Comparison of ENCODE assay signal across 13 cellular contexts in the genomic region with DNA sequence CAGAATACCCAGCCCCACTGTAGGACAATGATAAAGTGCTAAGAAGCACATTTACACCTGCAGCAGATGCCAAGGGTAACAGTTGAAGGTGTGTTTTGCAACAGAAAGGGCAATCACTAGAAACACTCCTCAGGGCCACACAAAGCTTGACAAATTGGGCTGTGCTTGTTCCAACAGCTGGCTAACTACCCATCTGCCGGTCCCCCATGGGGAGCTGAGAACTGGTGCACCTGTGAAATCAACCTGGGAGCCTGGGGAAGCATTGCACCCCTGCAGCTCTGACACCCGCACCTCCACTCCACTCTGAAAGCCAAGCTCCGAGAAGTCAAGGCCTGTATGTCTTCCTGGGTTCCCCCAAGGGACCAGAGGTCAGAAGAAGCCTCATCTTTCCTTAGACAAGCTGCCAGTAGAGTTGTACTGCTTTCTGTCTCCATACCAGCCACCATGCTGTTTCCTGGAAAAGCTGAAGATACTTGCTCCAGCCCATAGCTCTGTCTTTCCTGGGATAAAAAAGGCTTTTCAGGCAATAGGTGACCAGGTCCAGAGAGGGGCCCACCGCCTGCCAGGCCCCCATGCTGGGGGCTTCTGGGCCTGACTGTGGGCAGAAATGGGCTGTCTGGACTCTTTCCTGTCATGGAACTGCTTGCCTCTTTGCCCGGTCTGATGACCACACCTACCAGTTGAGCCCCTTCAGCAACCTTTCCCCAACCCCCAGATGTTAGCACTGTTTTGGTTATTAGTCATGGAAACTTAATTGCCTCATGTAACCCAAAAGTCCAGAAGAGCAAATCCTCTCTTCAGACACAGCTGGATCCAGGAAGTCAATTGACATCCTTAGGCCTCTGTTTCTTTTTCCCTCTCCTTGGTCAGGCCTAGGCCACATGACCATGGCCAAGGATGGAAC.
DNase-seq lines count a peak whose midpoint lies in the region; ATAC-seq lines count a peak whose summit lies in the region.
"Had no signal": no experiment of that assay in that cellular context is flagged by ENCODE, and none has a peak within 500 bp of the region (broad histone marks: within the 10 kb centered on the region; RNA-seq: fewer than 3 reads in every experiment).

No MANE protein-coding gene starts in this region.

- no peak overlapping the region for H3K27ac Mint-ChIP-seq in natural killer cell treated with Interleukin-12 subunit alpha and Interleukin-12 subunit beta and Interleukin-15 and Interleukin-18, amount 100 ng/mL, for 72 hours
- H3K27ac Mint-ChIP-seq: activated B cell treated with CpG ODN at 0.5 μM for 24 hours; activated T-cell treated with anti-CD3 and anti-CD28 coated beads, Interleukin-2, amount 50 U/mL, for 24 hours had no signal

- H3K4me3 Mint-ChIP-seq in natural killer cell treated with Interleukin-12 subunit alpha and Interleukin-12 subunit beta and Interleukin-15 and Interleukin-18, amount 100 ng/mL, for 72 hours, result no peak overlapping the region
- H3K4me3 Mint-ChIP-seq: activated B cell treated with CpG ODN at 0.5 μM for 24 hours; activated T-cell treated with anti-CD3 and anti-CD28 coated beads, Interleukin-2, amount 50 U/mL, for 24 hours had no signal

- no peaks in the 10 kb centered on the region for H3K36me3 Mint-ChIP-seq in natural killer cell treated with Interleukin-12 subunit alpha and Interleukin-12 subunit beta and Interleukin-15 and Interleukin-18, amount 100 ng/mL, for 72 hours

- H3K4me3 ChIP-seq in skeletal muscle cell (ENCODE audit: low read depth, low read length), result no peak overlapping the region
- H3K4me3 ChIP-seq: thoracic aorta had no signal

- no peaks in the 10 kb centered on the region for H3K27me3 Mint-ChIP-seq in natural killer cell treated with Interleukin-12 subunit alpha and Interleukin-12 subunit beta and Interleukin-15 and Interleukin-18, amount 100 ng/mL, for 72 hours
- H3K27me3 Mint-ChIP-seq: activated B cell treated with CpG ODN at 0.5 μM for 24 hours; activated T-cell treated with anti-CD3 and anti-CD28 coated beads, Interleukin-2, amount 50 U/mL, for 24 hours had no signal

- no peaks in the 10 kb centered on the region for H3K9me3 Mint-ChIP-seq in natural killer cell treated with Interleukin-12 subunit alpha and Interleukin-12 subunit beta and Interleukin-15 and Interleukin-18, amount 100 ng/mL, for 72 hours
- H3K9me3 Mint-ChIP-seq: activated B cell treated with CpG ODN at 0.5 μM for 24 hours; activated T-cell treated with anti-CD3 and anti-CD28 coated beads, Interleukin-2, amount 50 U/mL, for 24 hours had no signal

- peak; percentile 54 for ATAC-seq in HG02610 (IDR thresholded peaks at IDR 0.05; ENCODE audit: unreplicated experiment)
- ATAC-seq in natural killer cell treated with Interleukin-12 subunit alpha and Interleukin-12 subunit beta and Interleukin-15 and Interleukin-18, amount 100 ng/mL, for 72 hours, result no peak

- peak in 2 of 3 experiments; percentile 39 to 53 for DNase-seq in NCI-H1417 (lab: John Stamatoyannopoulos, UW)
- DNase-seq in NCI-H1417 treated with DMSO at 0.1 percent for 48 hours (lab: John Stamatoyannopoulos, UW), result no peak
- DNase-seq in NCI-H69 (lab: John Stamatoyannopoulos, UW), result peak; percentile 93
- peak; percentile 16 for DNase-seq in skeletal muscle cell (ENCODE audit: low read depth)
- DNase-seq in MV-4-11 (lab: John Stamatoyannopoulos, UW), result no peak
- DNase-seq in activated T-cell treated with anti-CD3 and anti-CD28 coated beads, Interleukin-2, amount 50 U/mL, for 1 hour, result no peak
- no peak for DNase-seq in natural killer cell treated with Interleukin-12 subunit alpha and Interleukin-12 subunit beta and Interleukin-15 and Interleukin-18, amount 100 ng/mL, for 72 hours (ENCODE audit: low spot score)
- DNase-seq: activated B cell treated with CpG ODN at 0.5 μM for 24 hours; activated T-cell treated with anti-CD3 and anti-CD28 coated beads, Interleukin-2, amount 50 U/mL, for 24 hours; H7; NCI-H526 had no signal

- peaks cover 10 to 11% of the 10 kb centered on the region in 2 donors for H3K4me1 Mint-ChIP-seq in natural killer cell treated with Interleukin-12 subunit alpha and Interleukin-12 subunit beta and Interleukin-15 and Interleukin-18, amount 100 ng/mL, for 72 hours (ENCODE audit: low read depth in 2 of 2)

Comparison
In these comparisons a context has a peak if more than half of its experiments do, and no peak if none do; other contexts are left out.
1. DNase-seq: peak in NCI-H1417 (2 of 3), NCI-H69 (single experiment) and skeletal muscle cell (single experiment); none in NCI-H1417 treated with DMSO at 0.1 percent for 48 hours (single experiment), MV-4-11 (single experiment), activated T-cell treated with anti-CD3 and anti-CD28 coated beads, Interleukin-2, amount 50 U/mL, for 1 hour (single experiment) and natural killer cell treated with Interleukin-12 subunit alpha and Interleukin-12 subunit beta and Interleukin-15 and Interleukin-18, amount 100 ng/mL, for 72 hours (single experiment).